In genomic region chr20:36541227-36542018, GRCh38 we compare ENCODE assay signal across 9 cellular contexts. TPM values are rescaled to one million over a fixed set of nuclear protein-coding genes. Genes with fewer than 3 reads are reported as not detected.
A peak's percentile ranks its signal among the peaks of the same experiment; 100 is the strongest.
DNase-seq lines count a peak whose midpoint lies in the region; ATAC-seq and TF ChIP-seq lines count a peak whose summit lies in the region.
"Had no signal": no experiment of that assay in that cellular context is flagged by ENCODE, and none has a peak within 500 bp of the region (broad histone marks: within the 10 kb centered on the region; RNA-seq: fewer than 3 reads in every experiment).

MYL9 (plus strand) TSS chr20:36541519; CDS start chr20:36544885, 3,366 bp downstream.

- H3K27ac ChIP-seq in heart right ventricle (peak within 1 kb of the TSS; percentile 91 to 100 (median 98)), parathyroid adenoma (peak within 1 kb of the TSS; percentile 63)
- H3K27ac ChIP-seq: SK-N-MC had no signal

- H3K27me3 ChIP-seq in heart right ventricle: no peaks in the 10 kb centered on the region
- H3K27me3 ChIP-seq in parathyroid adenoma (ENCODE audit: control insufficient read depth, insufficient read depth, low read length): no peaks in the 10 kb centered on the region

- H3K36me3 ChIP-seq in heart right ventricle (peaks cover 0 to 20% (median 18%) of the 10 kb centered on the region in 9 donors), parathyroid adenoma (ENCODE audit: control insufficient read depth, insufficient read depth, low read length) (no peaks in the 10 kb centered on the region)

- WGBS in heart right ventricle, 2 donors: 1 to 2% methylated on average over 44 to 48 of the region's 48 CpGs

- H3K4me3 Mint-ChIP-seq in activated naive CD8-positive, alpha-beta T cell treated with anti-CD3 and anti-CD28 coated beads, Interleukin-2, amount 50 U/mL, for 24 hours: no peak within 1 kb of the TSS

- H3K36me3 Mint-ChIP-seq in activated naive CD8-positive, alpha-beta T cell treated with anti-CD3 and anti-CD28 coated beads, Interleukin-2, amount 50 U/mL, for 24 hours (ENCODE audit: low read depth): no peaks in the 10 kb centered on the region

- H3K4me3 ChIP-seq in heart right ventricle: peak within 1 kb of the TSS; percentile 75 to 99 (median 96)
- peak within 1 kb of the TSS; percentile 50 for H3K4me3 ChIP-seq in parathyroid adenoma (ENCODE audit: low read depth, low read length)
- H3K4me3 ChIP-seq: SK-N-MC had no signal

- peak within 1 kb of the TSS; percentile 93 for H3K9ac ChIP-seq in parathyroid adenoma

- peaks cover 3% of the 10 kb centered on the region for H3K4me1 Mint-ChIP-seq in activated naive CD8-positive, alpha-beta T cell treated with anti-CD3 and anti-CD28 coated beads, Interleukin-2, amount 50 U/mL, for 24 hours

- DNase-seq in GOT3 (lab: John Stamatoyannopoulos, UW) (peak; percentile 34), heart right ventricle (peak; percentile 94), NCI-H2171 treated with DMSO at 0.1 percent for 48 hours (lab: John Stamatoyannopoulos, UW) (no peak)
- DNase-seq in activated naive CD8-positive, alpha-beta T cell treated with anti-CD3 and anti-CD28 coated beads, Interleukin-2, amount 50 U/mL, for 24 hours: peak; percentile 20

- peak within 1 kb of the TSS; percentile 77 for H3K4me2 ChIP-seq in parathyroid adenoma (ENCODE audit: low read length)

- no peaks in the 10 kb centered on the region for H3K27me3 Mint-ChIP-seq in activated naive CD8-positive, alpha-beta T cell treated with anti-CD3 and anti-CD28 coated beads, Interleukin-2, amount 50 U/mL, for 24 hours

- peaks cover 2% of the 10 kb centered on the region for H3K79me2 ChIP-seq in parathyroid adenoma

- intact Hi-C loops in heart right ventricle (cut with DNase I): loop anchor here in 7 of 10 donors (1.0 to 10.0 kb wide), 6 partner anchors 43 to 81 kb away; no protein-coding TSS in a partner anchor

- peak; percentile 15 for ATAC-seq in activated naive CD8-positive, alpha-beta T cell treated with anti-CD3 and anti-CD28 coated beads, Interleukin-2, amount 50 U/mL, for 24 hours
- peak; percentile 84 to 91 (median 86) for ATAC-seq in heart right ventricle
- no peak for ATAC-seq in HG02610 (IDR thresholded peaks at IDR 0.05; ENCODE audit: unreplicated experiment)
- ATAC-seq in GM18502 (IDR thresholded peaks at IDR 0.05; ENCODE audit: poor library complexity, unreplicated experiment): no peak
- ATAC-seq in GM21381 (IDR thresholded peaks at IDR 0.05; ENCODE audit: unreplicated experiment): no peak

- H2AFZ ChIP-seq in parathyroid adenoma: peak within 1 kb of the TSS; percentile 97

- H3K9me3 ChIP-seq in heart right ventricle (no peaks in the 10 kb centered on the region), parathyroid adenoma (ENCODE audit: control insufficient read depth, low read length) (no peaks in the 10 kb centered on the region)

- H3K4me1 ChIP-seq in heart right ventricle: peaks cover 8 to 75% (median 55%) of the 10 kb centered on the region in 9 donors
- peaks cover 14% of the 10 kb centered on the region for H3K4me1 ChIP-seq in parathyroid adenoma

- H3K27ac Mint-ChIP-seq in activated naive CD8-positive, alpha-beta T cell treated with anti-CD3 and anti-CD28 coated beads, Interleukin-2, amount 50 U/mL, for 24 hours: no peak within 1 kb of the TSS

- TF ChIP-seq CTCF in heart right ventricle (IDR thresholded peaks at IDR 0.05): peak in 1 of 9 donors; percentile 13
- TF ChIP-seq CTCF in parathyroid adenoma (IDR thresholded peaks at IDR 0.05): no peak

- H3K9me3 Mint-ChIP-seq in activated naive CD8-positive, alpha-beta T cell treated with anti-CD3 and anti-CD28 coated beads, Interleukin-2, amount 50 U/mL, for 24 hours: no peaks in the 10 kb centered on the region

RNA-seq across cellular contexts. Expression of gene MYL9, which starts in this region (rescaled TPM):
- 1,000 to 10,000 TPM; 1,611 to 2,234 (median 1,868) TPM for total RNA-seq in heart right ventricle
- polyA plus RNA-seq in heart right ventricle: 1,000 to 10,000 TPM in 1 of 2 donors, 100 to 1,000 TPM in 1; 755 to 2,519 TPM

Comparison
In these comparisons a context has a peak if more than half of its experiments do, and no peak if none do; other contexts are left out.
1. ATAC-seq: peak in activated naive CD8-positive, alpha-beta T cell treated with anti-CD3 and anti-CD28 coated beads, Interleukin-2, amount 50 U/mL, for 24 hours (single experiment) and heart right ventricle (8 of 8); none in HG02610 (single experiment), GM18502 (single experiment) and GM21381 (single experiment).